ENCODE assay signal across 21 cellular contexts in genomic region chr6:89955364-89955763, GRCh38.
DNase-seq lines count a peak whose midpoint lies in the region; ATAC-seq and TF ChIP-seq lines count a peak whose summit lies in the region.
"Had no signal": no experiment of that assay in that cellular context is flagged by ENCODE, and none has a peak within 500 bp of the region (broad histone marks: within the 10 kb centered on the region; RNA-seq: fewer than 3 reads in every experiment).

No MANE protein-coding gene starts in this region.

- peaks cover 92% of the 10 kb centered on the region for H3K4me1 Mint-ChIP-seq in activated T-cell treated with anti-CD3 and anti-CD28 coated beads, Interleukin-2, amount 50 U/mL, for 72 hours (ENCODE audit: low read depth)
- peaks cover 82% of the 10 kb centered on the region for H3K4me1 Mint-ChIP-seq in activated naive CD8-positive, alpha-beta T cell treated with anti-CD3 and anti-CD28 coated beads for 36 hours
- peaks cover 76% of the 10 kb centered on the region for H3K4me1 Mint-ChIP-seq in stimulated activated effector memory CD8-positive, alpha-beta T cell treated with anti-CD3 and anti-CD28 coated beads, Interleukin-12 subunit alpha, Interleukin-12 subunit beta, amount 100 ng/mL, for 72 hours

- peaks cover 11 to 20% of the 10 kb centered on the region in 2 donors for H3K36me3 Mint-ChIP-seq in activated T-cell treated with anti-CD3 and anti-CD28 coated beads, Interleukin-2, amount 50 U/mL, for 72 hours (ENCODE audit: insufficient read depth in 2 of 2)
- H3K36me3 Mint-ChIP-seq in activated naive CD8-positive, alpha-beta T cell treated with anti-CD3 and anti-CD28 coated beads for 36 hours: peaks cover 74% of the 10 kb centered on the region
- peaks cover 53% of the 10 kb centered on the region for H3K36me3 Mint-ChIP-seq in stimulated activated effector memory CD8-positive, alpha-beta T cell treated with anti-CD3 and anti-CD28 coated beads, Interleukin-12 subunit alpha, Interleukin-12 subunit beta, amount 100 ng/mL, for 72 hours
- H3K36me3 Mint-ChIP-seq: CD14-positive monocyte, WTC11 had no signal

- no peak for ATAC-seq in activated T-cell treated with anti-CD3 and anti-CD28 coated beads, Interleukin-2, amount 50 U/mL, for 72 hours (replicated peaks in 1 of 2)
- ATAC-seq in stimulated activated effector memory CD8-positive, alpha-beta T cell treated with anti-CD3 and anti-CD28 coated beads, Interleukin-12 subunit alpha, Interleukin-12 subunit beta, amount 100 ng/mL, for 72 hours: no peak
- ATAC-seq in left ventricle myocardium superior: no peak
- ATAC-seq: left lung, sciatic nerve, WTC11 had no signal

- DNase-seq in activated T-cell treated with anti-CD3 and anti-CD28 coated beads, Interleukin-2, amount 50 U/mL, for 72 hours: no peak
- no peak for DNase-seq in activated T-cell treated with anti-CD3 and anti-CD28 coated beads, Interleukin-2, amount 50 U/mL, for 1 hour
- DNase-seq in MM.1S: peak; percentile 63
- no peak for DNase-seq in activated naive CD8-positive, alpha-beta T cell treated with anti-CD3 and anti-CD28 coated beads for 36 hours
- no peak for DNase-seq in stimulated activated effector memory CD8-positive, alpha-beta T cell treated with anti-CD3 and anti-CD28 coated beads, Interleukin-12 subunit alpha, Interleukin-12 subunit beta, amount 100 ng/mL, for 72 hours (ENCODE audit: low spot score in 2 of 2)
- DNase-seq in HEK293T (ENCODE audit: extremely low spot score): no peak
- DNase-seq in left ventricle myocardium superior: no peak
- no peak for DNase-seq in DMS114 treated with DMSO at 0.1 percent for 48 hours (lab: John Stamatoyannopoulos, UW; ENCODE audit: unreplicated experiment)
- DNase-seq: DMS153, erythroblast, GDM1, left lung, NCI-H1436 treated with DMSO at 0.1 percent for 48 hours, NCI-H524, Peyer's patch had no signal

- H4K20me1 ChIP-seq in MM.1S (ENCODE audit: insufficient read depth, low read length): no peaks in the 10 kb centered on the region

- H3K36me3 ChIP-seq in MM.1S (replicated peaks; ENCODE audit: insufficient read depth, low read length): no peaks in the 10 kb centered on the region
- H3K36me3 ChIP-seq: HAP-1, neural progenitor cell, Peyer's patch, SJSA1 had no signal

- no peaks in the 10 kb centered on the region for H3K27me3 ChIP-seq in MM.1S (replicated peaks; ENCODE audit: insufficient read depth, low read length)
- H3K27me3 ChIP-seq: left lung, neural progenitor cell, Peyer's patch, SJSA1 had no signal

- peak overlapping the region; percentile 71 for H3K4me2 ChIP-seq in MM.1S (ENCODE audit: low read depth, low read length)
- H3K4me2 ChIP-seq: neural progenitor cell had no signal

- TF ChIP-seq CTCF in MM.1S (IDR thresholded peaks at IDR 0.05; ENCODE audit: low read length): peak; percentile 24; the same call in 1 of the 2 replicates

- H3K9ac ChIP-seq in MM.1S (ENCODE audit: low read length): peak overlapping the region; percentile 32; the same call in 1 of the 2 replicates
- H3K9ac ChIP-seq: neural progenitor cell had no signal

- H3K9me3 Mint-ChIP-seq in activated T-cell treated with anti-CD3 and anti-CD28 coated beads, Interleukin-2, amount 50 U/mL, for 72 hours: no peaks in the 10 kb centered on the region
- no peaks in the 10 kb centered on the region for H3K9me3 Mint-ChIP-seq in activated naive CD8-positive, alpha-beta T cell treated with anti-CD3 and anti-CD28 coated beads for 36 hours
- H3K9me3 Mint-ChIP-seq in stimulated activated effector memory CD8-positive, alpha-beta T cell treated with anti-CD3 and anti-CD28 coated beads, Interleukin-12 subunit alpha, Interleukin-12 subunit beta, amount 100 ng/mL, for 72 hours: no peaks in the 10 kb centered on the region
- H3K9me3 Mint-ChIP-seq: CD14-positive monocyte, neural progenitor cell, WTC11 had no signal

- peak overlapping the region; percentile 58 to 62 for H3K4me3 Mint-ChIP-seq in activated T-cell treated with anti-CD3 and anti-CD28 coated beads, Interleukin-2, amount 50 U/mL, for 72 hours
- no peak overlapping the region for H3K4me3 Mint-ChIP-seq in activated naive CD8-positive, alpha-beta T cell treated with anti-CD3 and anti-CD28 coated beads for 36 hours
- H3K4me3 Mint-ChIP-seq in stimulated activated effector memory CD8-positive, alpha-beta T cell treated with anti-CD3 and anti-CD28 coated beads, Interleukin-12 subunit alpha, Interleukin-12 subunit beta, amount 100 ng/mL, for 72 hours: peak overlapping the region; percentile 21
- H3K4me3 Mint-ChIP-seq: CD14-positive monocyte, neural progenitor cell, WTC11 had no signal

- H3K4me1 ChIP-seq in MM.1S (ENCODE audit: low read length): peaks cover 42% of the 10 kb centered on the region
- H3K4me1 ChIP-seq: left lung, Peyer's patch had no signal

- peak overlapping the region; percentile 61 for H3K27ac Mint-ChIP-seq in activated T-cell treated with anti-CD3 and anti-CD28 coated beads, Interleukin-2, amount 50 U/mL, for 72 hours
- peak overlapping the region; percentile 82 for H3K27ac Mint-ChIP-seq in activated naive CD8-positive, alpha-beta T cell treated with anti-CD3 and anti-CD28 coated beads for 36 hours
- peak overlapping the region; percentile 33 for H3K27ac Mint-ChIP-seq in stimulated activated effector memory CD8-positive, alpha-beta T cell treated with anti-CD3 and anti-CD28 coated beads, Interleukin-12 subunit alpha, Interleukin-12 subunit beta, amount 100 ng/mL, for 72 hours
- H3K27ac Mint-ChIP-seq: neural progenitor cell, WTC11 had no signal

- no peaks in the 10 kb centered on the region for H3K79me2 ChIP-seq in MM.1S (ENCODE audit: low read length)

- peak overlapping the region; percentile 77 for H3K27ac ChIP-seq in MM.1S (ENCODE audit: low read length)
- H3K27ac ChIP-seq: left lung, neural progenitor cell, Peyer's patch had no signal

- intact Hi-C loops in left ventricle myocardium superior (cut with micrococcal nuclease): no loop called here

- H3F3A ChIP-seq in MM.1S (ENCODE audit: insufficient read depth, low read length): peaks cover 11% of the 10 kb centered on the region

- no peaks in the 10 kb centered on the region for H3K27me3 Mint-ChIP-seq in activated T-cell treated with anti-CD3 and anti-CD28 coated beads, Interleukin-2, amount 50 U/mL, for 72 hours (ENCODE audit: low read depth)
- no peaks in the 10 kb centered on the region for H3K27me3 Mint-ChIP-seq in activated naive CD8-positive, alpha-beta T cell treated with anti-CD3 and anti-CD28 coated beads for 36 hours

- H2AFZ ChIP-seq in MM.1S (ENCODE audit: low read length): no peak overlapping the region
- H2AFZ ChIP-seq: neural progenitor cell had no signal

- POLR2A ChIA-PET in HEK293T (lab: Yijun Ruan, JAX): no interaction called here

- no peaks in the 10 kb centered on the region for H3K9me3 ChIP-seq in MM.1S (replicated peaks; ENCODE audit: insufficient read depth, low read length)
- H3K9me3 ChIP-seq: HAP-1, left lung, Peyer's patch, SJSA1 had no signal

- CTCF ChIA-PET in HEK293T (lab: Yijun Ruan, JAX): interaction anchor here (0.9 to 1.4 kb wide), 2 partner anchors 15 to 524 kb away, joined by 4 to 5 read pairs; no protein-coding TSS in a partner anchor

- H3K4me3 ChIP-seq in MM.1S (ENCODE audit: low read length): peak overlapping the region; percentile 5; the same call in 1 of the 2 replicates
- H3K4me3 ChIP-seq: HAP-1, left lung, neural progenitor cell, Peyer's patch, SJSA1 had no signal

- no peaks in the 10 kb centered on the region for H3K9me2 ChIP-seq in MM.1S (replicated peaks; ENCODE audit: insufficient read depth, low read length)

TF ChIP-seq in HEK293T, 16 proteins besides CTCF, POLR2A, EP300 and RAD21:
- TF ChIP-seq SUZ12 (IDR thresholded peaks at IDR 0.05): no peak
- TF ChIP-seq NFRKB (IDR thresholded peaks at IDR 0.05): no peak
- TF ChIP-seq HDGF (IDR thresholded peaks at IDR 0.05; ENCODE audit: borderline replicate concordance): no peak
- no peak for TF ChIP-seq LEF1 (IDR thresholded peaks at IDR 0.05; ENCODE audit: borderline replicate concordance)
- no peak for TF ChIP-seq FOXM1 (IDR thresholded peaks at IDR 0.05; ENCODE audit: borderline replicate concordance)
- no peak for TF ChIP-seq BHLHE40 (IDR thresholded peaks at IDR 0.05; ENCODE audit: borderline replicate concordance)
- no peak for TF ChIP-seq PKNOX1 (IDR thresholded peaks at IDR 0.05)
- TF ChIP-seq ZNF384 (IDR thresholded peaks at IDR 0.05): no peak
- TF ChIP-seq FOXK2 (IDR thresholded peaks at IDR 0.05): no peak
- no peak for TF ChIP-seq CTBP1 (IDR thresholded peaks at IDR 0.05; ENCODE audit: borderline replicate concordance)
- no peak for TF ChIP-seq FOXA1 (IDR thresholded peaks at IDR 0.05)
- TF ChIP-seq TARDBP (IDR thresholded peaks at IDR 0.05): no peak
- no peak for TF ChIP-seq ARNT (IDR thresholded peaks at IDR 0.05)
- TF ChIP-seq SP1 (IDR thresholded peaks at IDR 0.05): no peak
- TF ChIP-seq L3MBTL2 (conservative IDR thresholded peaks at IDR 0.05): no peak
- no peak for TF ChIP-seq ELF4 (IDR thresholded peaks at IDR 0.05)
TF ChIP-seq in HEK293T: peak in this region for 0.
